Comparison of ENCODE assay signal across 1 cellular context in the genomic region with DNA sequence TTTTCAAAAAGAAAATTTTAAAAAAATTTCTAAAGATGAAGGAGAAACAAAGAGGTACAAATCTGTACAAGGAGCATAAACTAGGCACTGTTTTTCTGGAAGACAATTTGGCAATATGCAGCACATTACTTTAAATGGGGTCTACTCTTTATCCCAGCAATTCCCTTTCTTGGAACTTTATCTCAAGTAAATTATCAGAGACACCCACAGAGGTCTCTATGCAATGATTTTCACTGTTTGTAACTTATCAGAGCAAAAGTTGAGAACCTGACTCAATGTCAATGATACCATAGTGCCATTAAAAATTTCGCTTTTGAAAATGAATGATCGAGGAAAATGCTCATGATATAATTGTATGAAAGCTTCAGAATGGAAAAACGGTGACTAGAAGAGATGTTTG.
TF ChIP-seq lines count a peak whose summit lies in the region.

No MANE protein-coding gene starts in this region.

TF ChIP-seq in K562, 482 proteins besides CTCF, POLR2A, EP300 and RAD21:
- peak; percentile 65 for TF ChIP-seq ARID1B (IDR thresholded peaks at IDR 0.05)
- no peak for TF ChIP-seq ZNF311 (CRISPR knock-in tag; IDR thresholded peaks at IDR 0.05)
- TF ChIP-seq, protein P1, sequence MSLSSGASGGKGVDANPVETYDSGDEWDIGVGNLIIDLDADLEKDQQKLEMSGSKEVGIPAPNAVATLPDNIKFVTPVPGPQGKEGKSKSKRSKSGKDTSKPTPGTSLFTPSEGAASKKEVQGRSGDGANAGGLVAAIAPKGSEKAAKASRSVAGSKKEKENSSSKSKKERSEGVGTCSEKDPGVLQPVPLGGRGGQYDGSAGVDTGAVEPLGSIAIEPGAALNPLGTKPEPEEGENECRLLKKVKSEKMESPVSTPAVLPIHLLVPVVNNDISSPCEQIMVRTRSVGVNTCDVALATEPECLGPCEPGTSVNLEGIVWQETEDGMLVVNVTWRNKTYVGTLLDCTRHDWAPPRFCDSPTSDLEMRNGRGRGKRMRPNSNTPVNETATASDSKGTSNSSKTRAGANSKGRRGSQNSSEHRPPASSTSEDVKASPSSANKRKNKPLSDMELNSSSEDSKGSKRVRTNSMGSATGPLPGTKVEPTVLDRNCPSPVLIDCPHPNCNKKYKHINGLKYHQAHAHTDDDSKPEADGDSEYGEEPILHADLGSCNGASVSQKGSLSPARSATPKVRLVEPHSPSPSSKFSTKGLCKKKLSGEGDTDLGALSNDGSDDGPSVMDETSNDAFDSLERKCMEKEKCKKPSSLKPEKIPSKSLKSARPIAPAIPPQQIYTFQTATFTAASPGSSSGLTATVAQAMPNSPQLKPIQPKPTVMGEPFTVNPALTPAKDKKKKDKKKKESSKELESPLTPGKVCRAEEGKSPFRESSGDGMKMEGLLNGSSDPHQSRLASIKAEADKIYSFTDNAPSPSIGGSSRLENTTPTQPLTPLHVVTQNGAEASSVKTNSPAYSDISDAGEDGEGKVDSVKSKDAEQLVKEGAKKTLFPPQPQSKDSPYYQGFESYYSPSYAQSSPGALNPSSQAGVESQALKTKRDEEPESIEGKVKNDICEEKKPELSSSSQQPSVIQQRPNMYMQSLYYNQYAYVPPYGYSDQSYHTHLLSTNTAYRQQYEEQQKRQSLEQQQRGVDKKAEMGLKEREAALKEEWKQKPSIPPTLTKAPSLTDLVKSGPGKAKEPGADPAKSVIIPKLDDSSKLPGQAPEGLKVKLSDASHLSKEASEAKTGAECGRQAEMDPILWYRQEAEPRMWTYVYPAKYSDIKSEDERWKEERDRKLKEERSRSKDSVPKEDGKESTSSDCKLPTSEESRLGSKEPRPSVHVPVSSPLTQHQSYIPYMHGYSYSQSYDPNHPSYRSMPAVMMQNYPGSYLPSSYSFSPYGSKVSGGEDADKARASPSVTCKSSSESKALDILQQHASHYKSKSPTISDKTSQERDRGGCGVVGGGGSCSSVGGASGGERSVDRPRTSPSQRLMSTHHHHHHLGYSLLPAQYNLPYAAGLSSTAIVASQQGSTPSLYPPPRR (CRISPR knock-in tag; IDR thresholded peaks at IDR 0.05; ENCODE audit: borderline replicate concordance): no peak
- no peak for TF ChIP-seq LCOR (CRISPR knock-in tag; IDR thresholded peaks at IDR 0.05)
- TF ChIP-seq SOX6 (IDR thresholded peaks at IDR 0.05): 0 out of 2 replicates have a peak, but pooled peaks have one; percentile 24
- TF ChIP-seq ARHGAP35 (IDR thresholded peaks at IDR 0.05; ENCODE audit: partially characterized antibody): no peak
- TF ChIP-seq, protein P2, sequence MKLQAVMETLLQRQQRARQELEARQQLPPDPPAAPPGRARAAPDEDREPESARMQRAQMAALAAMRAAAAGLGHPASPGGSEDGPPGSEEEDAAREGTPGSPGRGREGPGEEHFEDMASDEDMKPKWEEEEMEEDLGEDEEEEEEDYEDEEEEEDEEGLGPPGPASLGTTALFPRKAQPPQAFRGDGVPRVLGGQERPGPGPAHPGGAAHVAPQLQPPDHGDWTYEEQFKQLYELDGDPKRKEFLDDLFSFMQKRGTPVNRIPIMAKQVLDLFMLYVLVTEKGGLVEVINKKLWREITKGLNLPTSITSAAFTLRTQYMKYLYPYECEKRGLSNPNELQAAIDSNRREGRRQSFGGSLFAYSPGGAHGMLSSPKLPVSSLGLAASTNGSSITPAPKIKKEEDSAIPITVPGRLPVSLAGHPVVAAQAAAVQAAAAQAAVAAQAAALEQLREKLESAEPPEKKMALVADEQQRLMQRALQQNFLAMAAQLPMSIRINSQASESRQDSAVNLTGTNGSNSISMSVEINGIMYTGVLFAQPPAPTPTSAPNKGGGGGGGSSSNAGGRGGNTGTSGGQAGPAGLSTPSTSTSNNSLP (IDR thresholded peaks at IDR 0.05; ENCODE audit: borderline replicate concordance, low read depth, low read length): no peak
- TF ChIP-seq, protein P3, sequence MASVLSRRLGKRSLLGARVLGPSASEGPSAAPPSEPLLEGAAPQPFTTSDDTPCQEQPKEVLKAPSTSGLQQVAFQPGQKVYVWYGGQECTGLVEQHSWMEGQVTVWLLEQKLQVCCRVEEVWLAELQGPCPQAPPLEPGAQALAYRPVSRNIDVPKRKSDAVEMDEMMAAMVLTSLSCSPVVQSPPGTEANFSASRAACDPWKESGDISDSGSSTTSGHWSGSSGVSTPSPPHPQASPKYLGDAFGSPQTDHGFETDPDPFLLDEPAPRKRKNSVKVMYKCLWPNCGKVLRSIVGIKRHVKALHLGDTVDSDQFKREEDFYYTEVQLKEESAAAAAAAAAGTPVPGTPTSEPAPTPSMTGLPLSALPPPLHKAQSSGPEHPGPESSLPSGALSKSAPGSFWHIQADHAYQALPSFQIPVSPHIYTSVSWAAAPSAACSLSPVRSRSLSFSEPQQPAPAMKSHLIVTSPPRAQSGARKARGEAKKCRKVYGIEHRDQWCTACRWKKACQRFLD (CRISPR knock-in tag; IDR thresholded peaks at IDR 0.05): no peak
- TF ChIP-seq HCFC1 (IDR thresholded peaks at IDR 0.05; ENCODE audit: low read depth, low read length): no peak
- TF ChIP-seq KDM1A (IDR thresholded peaks at IDR 0.05): 0 out of 4 replicates have a peak, but pooled peaks of 1 of the 2 experiments have one; percentile 28
- TF ChIP-seq RCOR1 (IDR thresholded peaks at IDR 0.05; ENCODE audit: borderline replicate concordance in 1 of 2, low read depth in 2 of 2, low read length in 2 of 2): peak in 1 of 2 experiments; percentile 56; a peak in 2 of 4 replicates
- no peak for TF ChIP-seq NFXL1 (CRISPR knock-in tag; IDR thresholded peaks at IDR 0.05)
- peak; percentile 57 for TF ChIP-seq CBFA2T3 (IDR thresholded peaks at IDR 0.05)
- TF ChIP-seq, protein P4, sequence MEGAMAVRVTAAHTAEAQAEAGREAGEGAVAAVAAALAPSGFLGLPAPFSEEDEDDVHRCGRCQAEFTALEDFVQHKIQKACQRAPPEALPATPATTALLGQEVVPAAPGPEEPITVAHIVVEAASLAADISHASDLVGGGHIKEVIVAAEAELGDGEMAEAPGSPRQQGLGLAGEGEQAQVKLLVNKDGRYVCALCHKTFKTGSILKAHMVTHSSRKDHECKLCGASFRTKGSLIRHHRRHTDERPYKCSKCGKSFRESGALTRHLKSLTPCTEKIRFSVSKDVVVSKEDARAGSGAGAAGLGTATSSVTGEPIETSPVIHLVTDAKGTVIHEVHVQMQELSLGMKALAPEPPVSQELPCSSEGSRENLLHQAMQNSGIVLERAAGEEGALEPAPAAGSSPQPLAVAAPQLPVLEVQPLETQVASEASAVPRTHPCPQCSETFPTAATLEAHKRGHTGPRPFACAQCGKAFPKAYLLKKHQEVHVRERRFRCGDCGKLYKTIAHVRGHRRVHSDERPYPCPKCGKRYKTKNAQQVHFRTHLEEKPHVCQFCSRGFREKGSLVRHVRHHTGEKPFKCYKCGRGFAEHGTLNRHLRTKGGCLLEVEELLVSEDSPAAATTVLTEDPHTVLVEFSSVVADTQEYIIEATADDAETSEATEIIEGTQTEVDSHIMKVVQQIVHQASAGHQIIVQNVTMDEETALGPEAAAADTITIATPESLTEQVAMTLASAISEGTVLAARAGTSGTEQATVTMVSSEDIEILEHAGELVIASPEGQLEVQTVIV (CRISPR knock-in tag; IDR thresholded peaks at IDR 0.05; ENCODE audit: borderline replicate concordance): no peak
- no peak for TF ChIP-seq SPI1 (IDR thresholded peaks at IDR 0.05; ENCODE audit: borderline replicate concordance, low read depth, low read length)
TF ChIP-seq in K562: peak in this region for 5.
